1 cellular context compared by ENCODE assay signal in genomic region chr11:125953401-125953935, GRCh38.
TF ChIP-seq lines count a peak whose summit lies in the region.

No MANE protein-coding gene starts in this region.

TF ChIP-seq in H1, 55 proteins besides CTCF, POLR2A, EP300 and RAD21:
- TF ChIP-seq BACH1 (IDR thresholded peaks at IDR 0.05; ENCODE audit: low read length), result no peak
- no peak for TF ChIP-seq POLR2AphosphoS5 (IDR thresholded peaks at IDR 0.05; ENCODE audit: low read depth, low read length)
- TF ChIP-seq RBBP5 (IDR thresholded peaks at IDR 0.05; ENCODE audit: borderline replicate concordance, low read depth, low read length), result no peak
- no peak for TF ChIP-seq ZNF274 (IDR thresholded peaks at IDR 0.05; ENCODE audit: borderline replicate concordance, extremely low read depth, low read length)
- no peak for TF ChIP-seq SP1 (IDR thresholded peaks at IDR 0.05; ENCODE audit: low read depth, low read length)
- TF ChIP-seq SP4 (IDR thresholded peaks at IDR 0.05; ENCODE audit: low read length), result no peak
- no peak for TF ChIP-seq CBX5 (IDR thresholded peaks at IDR 0.05; ENCODE audit: low read depth, low read length)
- no peak for TF ChIP-seq SUZ12 (IDR thresholded peaks at IDR 0.05; ENCODE audit: low read length)
- no peak for TF ChIP-seq PHF8 (conservative IDR thresholded peaks at IDR 0.05; ENCODE audit: low read depth, low read length)
- TF ChIP-seq BCL11A (IDR thresholded peaks at IDR 0.05; ENCODE audit: low read depth in 2 of 2, low read length in 2 of 2), result no peak
- TF ChIP-seq POU5F1 (IDR thresholded peaks at IDR 0.05; ENCODE audit: low read depth, low read length), result no peak
- TF ChIP-seq NRF1 (IDR thresholded peaks at IDR 0.05; ENCODE audit: low read depth, low read length), result no peak
- TF ChIP-seq RXRA (IDR thresholded peaks at IDR 0.05; ENCODE audit: insufficient read depth, low read depth, low read length), result no peak
- TF ChIP-seq ATF2 (IDR thresholded peaks at IDR 0.05; ENCODE audit: low read length), result no peak
TF ChIP-seq in H1: peak in this region for 0.
